ENCODE assay signal across 18 cellular contexts in the genomic region with DNA sequence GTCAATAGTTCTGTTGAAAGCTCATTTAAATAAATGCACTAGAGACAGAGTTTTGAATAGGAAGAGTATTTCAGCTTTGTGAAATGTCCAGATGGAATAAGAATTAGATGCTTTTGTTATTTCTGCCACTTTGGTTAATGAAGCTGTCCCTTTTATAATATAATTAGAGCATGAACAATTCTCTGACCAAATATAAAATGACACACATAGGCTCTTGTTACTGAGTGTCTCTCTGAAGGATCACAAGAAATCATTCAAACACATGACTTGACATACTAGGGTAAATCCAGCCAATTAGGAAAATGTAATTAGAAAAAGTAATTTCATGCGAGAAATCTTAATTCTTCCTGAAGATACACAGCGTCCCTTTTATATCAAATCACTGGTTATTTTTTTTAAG.
DNase-seq lines count a peak whose midpoint lies in the region; ATAC-seq and TF ChIP-seq lines count a peak whose summit lies in the region.
"Had no signal": no experiment of that assay in that cellular context is flagged by ENCODE, and none has a peak within 500 bp of the region (broad histone marks: within the 10 kb centered on the region; RNA-seq: fewer than 3 reads in every experiment).

No MANE protein-coding gene starts in this region.

- no peak overlapping the region for H3K27ac ChIP-seq in neural progenitor cell
- H3K27ac ChIP-seq: 22Rv1, A549, C4-2B had no signal

- H3K4me3 Mint-ChIP-seq in neural progenitor cell = no peak overlapping the region
- H3K4me3 Mint-ChIP-seq: B cell; CD4-positive, alpha-beta T cell; CD8-positive, alpha-beta T cell had no signal

- H3K36me3 Mint-ChIP-seq in neural progenitor cell = no peaks in the 10 kb centered on the region
- H3K36me3 Mint-ChIP-seq: CD8-positive, alpha-beta T cell had no signal

- no peaks in the 10 kb centered on the region for H3K9me3 ChIP-seq in neural progenitor cell (ENCODE audit: low read depth)
- H3K9me3 ChIP-seq: A549, Caco-2 had no signal

- DNase-seq in G401 (ENCODE audit: low spot score) = peak; percentile 14
- DNase-seq in cerebellar cortex (ENCODE audit: low spot score) = peak; percentile 12
- DNase-seq in neural progenitor cell (ENCODE audit: low spot score) = no peak
- no peak for DNase-seq in GDM1 (lab: John Stamatoyannopoulos, UW)
- DNase-seq: AML-193; Caco-2; Calu3; CD4-positive, alpha-beta T cell; CD8-positive, alpha-beta T cell; DMS79 treated with DMSO at 0.1 percent for 48 hours; GF-D8 had no signal

- no peak overlapping the region for H3K4me2 ChIP-seq in neural progenitor cell
- H3K4me2 ChIP-seq: A549 had no signal

- in situ Hi-C loops in G401 (cut with HindIII; ENCODE audit: low sequenced_read_pairs) = no loop called here

- H3F3A ChIP-seq in neural progenitor cell (ENCODE audit: low read depth) = no peaks in the 10 kb centered on the region

- H3K9me3 Mint-ChIP-seq in neural progenitor cell = peaks cover 4% of the 10 kb centered on the region
- H3K9me3 Mint-ChIP-seq: CD4-positive, alpha-beta T cell had no signal

- H3K27ac Mint-ChIP-seq in neural progenitor cell = no peak overlapping the region
- H3K27ac Mint-ChIP-seq: B cell; CD4-positive, alpha-beta T cell; CD8-positive, alpha-beta T cell had no signal

- peak overlapping the region; percentile 2 for H2AFZ ChIP-seq in neural progenitor cell (replicated peaks)

- ATAC-seq in HG03565 (IDR thresholded peaks at IDR 0.05; ENCODE audit: unreplicated experiment) (no peak), HG03571 (IDR thresholded peaks at IDR 0.05; ENCODE audit: unreplicated experiment) (no peak)
- ATAC-seq: A549; CD8-positive, alpha-beta T cell had no signal

- no peaks in the 10 kb centered on the region for H4K20me1 ChIP-seq in neural progenitor cell (ENCODE audit: low read depth)
- H4K20me1 ChIP-seq: BLaER1 treated with 17β-estradiol and CSF1 and Interleukin-3, amounts not matched to agents 10 nM and 100 nM had no signal

- H3K4me3 ChIP-seq in neural progenitor cell = no peak overlapping the region
- H3K4me3 ChIP-seq: A549; BLaER1 treated with 17β-estradiol and CSF1 and Interleukin-3, amounts not matched to agents 10 nM and 100 nM had no signal

- no peak overlapping the region for H3K9ac ChIP-seq in neural progenitor cell
- H3K9ac ChIP-seq: BLaER1 treated with 17β-estradiol and CSF1 and Interleukin-3, amounts not matched to agents 10 nM and 100 nM had no signal

- no peaks in the 10 kb centered on the region for H3K4me1 ChIP-seq in neural progenitor cell
- H3K4me1 ChIP-seq: A549, Caco-2 had no signal

- H3K36me3 ChIP-seq in neural progenitor cell = no peaks in the 10 kb centered on the region
- H3K36me3 ChIP-seq: BLaER1 treated with 17β-estradiol and CSF1 and Interleukin-3, amounts not matched to agents 10 nM and 100 nM had no signal

- H3K79me2 ChIP-seq in neural progenitor cell (ENCODE audit: low read depth) = no peaks in the 10 kb centered on the region

- H3K27me3 Mint-ChIP-seq in neural progenitor cell (ENCODE audit: insufficient read depth, low read depth) = no peaks in the 10 kb centered on the region

- no peak for TF ChIP-seq CTCF in neural progenitor cell (IDR thresholded peaks at IDR 0.05)

- H3K4me1 Mint-ChIP-seq in neural progenitor cell = no peaks in the 10 kb centered on the region
- H3K4me1 Mint-ChIP-seq: B cell had no signal

- no peaks in the 10 kb centered on the region for H3K27me3 ChIP-seq in neural progenitor cell
- H3K27me3 ChIP-seq: BLaER1 treated with 17β-estradiol and CSF1 and Interleukin-3, amounts not matched to agents 10 nM and 100 nM had no signal

Comparison
In these comparisons a context has a peak if more than half of its experiments do, and no peak if none do; other contexts are left out.
1. DNase-seq: peak in G401 (single experiment) and cerebellar cortex (single experiment); none in neural progenitor cell (single experiment) and GDM1 (single experiment).